In genomic region chr19:52570005-52570861, GRCh38 we compare ENCODE assay signal across 8 cellular contexts. TPM values are rescaled to one million over a fixed set of nuclear protein-coding genes. Genes with fewer than 3 reads are reported as not detected.
A peak's percentile ranks its signal among the peaks of the same experiment; 100 is the strongest.
DNase-seq lines count a peak whose midpoint lies in the region; ATAC-seq and TF ChIP-seq lines count a peak whose summit lies in the region.

ZNF701 (plus strand) TSS chr19:52570287; CDS start chr19:52574148, 3,861 bp downstream.

- peaks cover 6% of the 10 kb centered on the region for H3K9me3 ChIP-seq in MG63
- peaks cover 0 to 46% (median 0%) of the 10 kb centered on the region in 11 donors for H3K9me3 ChIP-seq in heart right ventricle

- H3K36me3 ChIP-seq in MG63 (peaks cover 13% of the 10 kb centered on the region), heart right ventricle (peaks cover 0 to 34% (median 10%) of the 10 kb centered on the region in 9 donors)

- peaks cover 25% of the 10 kb centered on the region for H3K36me3 Mint-ChIP-seq in type B pancreatic cell

- DNase-seq in DMS79 (lab: John Stamatoyannopoulos, UW) (peak; percentile 82), MG63 (peak; percentile 88), T follicular helper cell (ENCODE audit: low read depth) (peak; percentile 93), amniotic epithelial cell (ENCODE audit: low read depth) (peak; percentile 87), heart right ventricle (peak; percentile 95 to 97), posterior cingulate gyrus (peak; percentile 89 to 99 (median 96)), type B pancreatic cell (ENCODE audit: extremely low spot score, unreplicated experiment) (peak; percentile 98)

- H3K4me3 ChIP-seq in MG63 = peak within 1 kb of the TSS; percentile 76
- H3K4me3 ChIP-seq in heart right ventricle = peak within 1 kb of the TSS; percentile 48 to 87 (median 73)

- peaks cover 19% of the 10 kb centered on the region for H3K4me1 Mint-ChIP-seq in type B pancreatic cell (ENCODE audit: unreplicated experiment)

- H3K4me1 ChIP-seq in heart right ventricle = peaks cover 4 to 17% (median 12%) of the 10 kb centered on the region in 9 donors

- peak within 1 kb of the TSS; percentile 99 for H3K27ac Mint-ChIP-seq in type B pancreatic cell

- WGBS in heart right ventricle, 2 donors = 0% methylated on average over 57 of the region's 57 CpGs

- peak within 1 kb of the TSS; percentile 98 for H3K4me3 Mint-ChIP-seq in type B pancreatic cell

- H3K27me3 Mint-ChIP-seq in type B pancreatic cell = no peaks in the 10 kb centered on the region

- no peaks in the 10 kb centered on the region for H3K9me3 Mint-ChIP-seq in type B pancreatic cell

- no peaks in the 10 kb centered on the region for H3K27me3 ChIP-seq in MG63
- no peaks in the 10 kb centered on the region for H3K27me3 ChIP-seq in heart right ventricle

- TF ChIP-seq CTCF in heart right ventricle (IDR thresholded peaks at IDR 0.05) (peak in 8 of 9 donors; percentile 22 to 61 (median 47)), type B pancreatic cell (conservative IDR thresholded peaks at IDR 0.05) (peak; percentile 58)

- intact Hi-C loops in heart right ventricle (cut with DNase I) = loop anchor here in 3 of 10 donors (1.0 to 10.0 kb wide), 3 partner anchors 43 to 45 kb away; partner anchors contain the start of gene ZNF808 (in 3 of the 3)
- intact Hi-C loops in posterior cingulate gyrus (cut with DNase I) = loop anchor here (1.0 kb wide), 1 partner anchor 43 kb away; the partner anchor contains the start of gene ZNF808

- peak within 1 kb of the TSS; percentile 6 to 91 (median 82) for H3K27ac ChIP-seq in heart right ventricle

- peak; percentile 91 for ATAC-seq in GM21825 (IDR thresholded peaks at IDR 0.05; ENCODE audit: unreplicated experiment)
- peak; percentile 100 for ATAC-seq in heart right ventricle

RNA-seq across cellular contexts. Expression of gene ZNF701, which starts in this region (rescaled TPM):
- total RNA-seq in MG63 (2014; rRNA removed; shearing (Covaris generic); ENCODE audit: low replicate concordance) = 3.1 and 6.4 TPM in 2 replicates
- total RNA-seq in heart right ventricle = 10 to 100 TPM; 11.3 to 27.9 (median 20.3) TPM
- 10 to 100 TPM in 1 of 2 donors, 1 to 10 TPM in 1; 3.0 to 20.5 TPM for polyA plus RNA-seq in heart right ventricle
- 25.2 and 29.1 TPM in 2 replicates for total RNA-seq in type B pancreatic cell (ENCODE audit: low replicate concordance)

Comparison
In these comparisons a context has a peak if more than half of its experiments do, and no peak if none do; other contexts are left out.
1. Peak in every context shown above with its lines: DNase-seq, ATAC-seq, H3K4me3 ChIP-seq and H3K27ac ChIP-seq.